1 cellular context compared by ENCODE assay signal in genomic region chr17:39636927-39637736, GRCh38.
TF ChIP-seq lines count a peak whose summit lies in the region.

STARD3 (plus strand) TSS chr17:39637144; CDS start chr17:39653532, 16,388 bp downstream.

TF ChIP-seq in K562, 482 proteins besides CTCF, POLR2A, EP300 and RAD21 (continued from another document and continues in another):
- no peak; the same call in 1 of the 2 replicates for TF ChIP-seq MGA (IDR thresholded peaks at IDR 0.05)
- TF ChIP-seq ASH1L (IDR thresholded peaks at IDR 0.05; ENCODE audit: borderline replicate concordance, low read depth, partially characterized antibody) = no peak
- no peak for TF ChIP-seq NUFIP1 (IDR thresholded peaks at IDR 0.05; ENCODE audit: partially characterized antibody)
- TF ChIP-seq MBD1 (CRISPR knock-in tag; IDR thresholded peaks at IDR 0.05) = no peak
- TF ChIP-seq STAT5A (IDR thresholded peaks at IDR 0.05; ENCODE audit: borderline replicate concordance, low read length) = no peak
- no peak for TF ChIP-seq LCOR (CRISPR knock-in tag; IDR thresholded peaks at IDR 0.05)
- TF ChIP-seq MAFF (IDR thresholded peaks at IDR 0.05; ENCODE audit: low read length) = no peak
- no peak for TF ChIP-seq KAT7 (CRISPR knock-in tag; IDR thresholded peaks at IDR 0.05; ENCODE audit: borderline replicate concordance)
- TF ChIP-seq CREM (IDR thresholded peaks at IDR 0.05; ENCODE audit: low read depth) = peak; percentile 76
- no peak for TF ChIP-seq BRCA1 (IDR thresholded peaks at IDR 0.05)
- TF ChIP-seq BRCA1 (CRISPR knock-in tag; IDR thresholded peaks at IDR 0.05) = no peak
- TF ChIP-seq ZNF780A (CRISPR knock-in tag; IDR thresholded peaks at IDR 0.05) = peak; percentile 66; the same call in 1 of the 2 replicates
- no peak for TF ChIP-seq ZBTB12 (CRISPR knock-in tag; IDR thresholded peaks at IDR 0.05)
- no peak for TF ChIP-seq BRD9 (IDR thresholded peaks at IDR 0.05; ENCODE audit: low read depth, partially characterized antibody)
- TF ChIP-seq ZEB2 (IDR thresholded peaks at IDR 0.05) = peak; percentile 95
- no peak for TF ChIP-seq BACH1 (tag; IDR thresholded peaks at IDR 0.05)
- no peak for TF ChIP-seq KDM5B (IDR thresholded peaks at IDR 0.05; ENCODE audit: insufficient replicate concordance, low read depth, low read length)
- peak; percentile 50 for TF ChIP-seq PCBP1 (IDR thresholded peaks at IDR 0.05; ENCODE audit: low read depth, low read length, poor library complexity, severe bottlenecking)
- no peak for TF ChIP-seq RBM34 (IDR thresholded peaks at IDR 0.05; ENCODE audit: borderline replicate concordance, insufficient read depth, low read length)
- TF ChIP-seq NR2C2 (CRISPR knock-in tag; IDR thresholded peaks at IDR 0.05) = no peak
- peak; percentile 80 for TF ChIP-seq NR2C2 (tag; IDR thresholded peaks at IDR 0.05)
- TF ChIP-seq VEZF1 (CRISPR knock-in tag; IDR thresholded peaks at IDR 0.05) = peak; percentile 71
- TF ChIP-seq HNRNPK (IDR thresholded peaks at IDR 0.05; ENCODE audit: low read depth, low read length, poor library complexity, severe bottlenecking) = no peak
- TF ChIP-seq ELK3 (CRISPR knock-in tag; IDR thresholded peaks at IDR 0.05) = no peak
- no peak for TF ChIP-seq FOXK1 (CRISPR knock-in tag; IDR thresholded peaks at IDR 0.05; ENCODE audit: borderline replicate concordance)
- no peak for TF ChIP-seq ZNF253 (CRISPR knock-in tag; conservative IDR thresholded peaks at IDR 0.05)
- TF ChIP-seq DMBX1 (CRISPR knock-in tag; IDR thresholded peaks at IDR 0.05; ENCODE audit: borderline replicate concordance) = no peak
- no peak for TF ChIP-seq ZNF124 (CRISPR knock-in tag; IDR thresholded peaks at IDR 0.05)
- no peak for TF ChIP-seq ZNF41 (CRISPR knock-in tag; conservative IDR thresholded peaks at IDR 0.05)
- TF ChIP-seq ATF1 (CRISPR knock-in tag; IDR thresholded peaks at IDR 0.05) = 0 out of 2 replicates have a peak, but pooled peaks have one; percentile 7
- peak; percentile 83 for TF ChIP-seq ATF1 (tag; IDR thresholded peaks at IDR 0.05)
- TF ChIP-seq MYNN (IDR thresholded peaks at IDR 0.05) = no peak
- no peak for TF ChIP-seq MYNN (CRISPR knock-in tag; IDR thresholded peaks at IDR 0.05)
- no peak for TF ChIP-seq IRF9 (tag; IDR thresholded peaks at IDR 0.05)
- no peak for TF ChIP-seq CBFA2T2 (conservative IDR thresholded peaks at IDR 0.05)
- no peak for TF ChIP-seq ZNF57 (CRISPR knock-in tag; IDR thresholded peaks at IDR 0.05)
- 0 out of 2 replicates have a peak, but pooled peaks have one; percentile 65 for TF ChIP-seq RREB1 (CRISPR knock-in tag; IDR thresholded peaks at IDR 0.05)
- no peak for TF ChIP-seq PCBP2 (IDR thresholded peaks at IDR 0.05; ENCODE audit: low read depth, low read length, poor library complexity, severe bottlenecking)
- TF ChIP-seq HLTF (IDR thresholded peaks at IDR 0.05) = no peak; the same call in 1 of the 2 replicates
